Comparison of ENCODE assay signal across 10 cellular contexts in the genomic region with DNA sequence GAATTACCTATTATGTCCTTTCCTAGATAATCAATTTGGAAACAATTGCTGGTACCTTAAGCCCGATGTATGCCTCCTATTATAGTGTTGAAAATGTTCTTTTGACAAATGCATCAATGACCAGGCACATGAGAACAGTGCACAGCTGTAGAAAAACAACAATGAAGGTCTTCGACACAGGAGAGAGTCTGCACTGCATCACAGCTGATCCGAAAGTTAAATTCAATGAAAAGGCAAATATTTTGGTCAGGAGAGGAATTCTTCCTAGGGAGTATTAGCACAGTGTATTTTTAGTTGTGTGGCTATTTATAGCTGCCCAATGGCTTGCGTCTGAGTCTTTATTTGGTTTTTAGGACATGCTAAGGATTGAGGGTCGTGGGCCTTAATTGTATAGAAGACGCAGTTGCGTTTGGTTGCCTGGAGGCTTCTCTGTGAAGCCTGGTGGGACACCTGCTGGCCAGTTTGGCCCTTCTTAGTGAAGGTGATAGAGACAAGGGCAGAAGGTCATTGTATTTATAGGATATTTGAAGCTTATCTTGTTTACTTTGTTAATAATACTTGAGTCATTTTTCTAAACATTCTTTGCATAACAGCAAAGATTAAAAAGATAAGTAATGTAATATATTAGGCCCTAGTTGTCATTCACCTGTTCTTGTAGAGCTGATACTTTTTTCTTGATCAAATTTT.
A peak's percentile ranks its signal among the peaks of the same experiment; 100 is the strongest.
DNase-seq lines count a peak whose midpoint lies in the region; ATAC-seq and TF ChIP-seq lines count a peak whose summit lies in the region.
"Had no signal": no experiment of that assay in that cellular context is flagged by ENCODE, and none has a peak within 500 bp of the region (broad histone marks: within the 10 kb centered on the region; RNA-seq: fewer than 3 reads in every experiment).

No MANE protein-coding gene starts in this region.

- H3K36me3 ChIP-seq in mammary epithelial cell (ENCODE audit: insufficient read depth, low read length) (no peaks in the 10 kb centered on the region), heart right ventricle (no peaks in the 10 kb centered on the region), transverse colon (no peaks in the 10 kb centered on the region)

- H2AFZ ChIP-seq in mammary epithelial cell (ENCODE audit: low read depth, low read length), result no peak overlapping the region

- no TSS peak for BruUV-seq in MCF 10A (replicated peaks; lab: Mats Ljungman, UMichigan)
- BruUV-seq in mammary epithelial cell (replicated peaks; lab: Mats Ljungman, UMichigan), result no TSS peak

- DNase-seq in MCF 10A (ENCODE audit: unreplicated experiment), result peak; percentile 22
- DNase-seq in mammary epithelial cell, result no peak
- DNase-seq in SHP77 treated with DMSO at 0.1 percent for 48 hours (lab: John Stamatoyannopoulos, UW), result peak; percentile 23
- peak; percentile 23 to 29 for DNase-seq in heart right ventricle
- DNase-seq in transverse colon, result peak; percentile 16
- DNase-seq in activated naive CD4-positive, alpha-beta T cell treated with anti-CD3 and anti-CD28 coated beads, Interleukin-2, amount 50 U/mL, for 16 hours, result no peak
- no peak for DNase-seq in activated CD4-positive, alpha-beta T cell treated with anti-CD3 and anti-CD28 coated beads, Interleukin-2, amount 50 U/mL, for 1 hour
- no peak for DNase-seq in NCI-H2196 (lab: John Stamatoyannopoulos, UW; ENCODE audit: unreplicated experiment)
- DNase-seq: NCI-H1048 had no signal

- peak; percentile 27 for TF ChIP-seq CTCF in MCF 10A (IDR thresholded peaks at IDR 0.05; ENCODE audit: unreplicated experiment)
- peak in 1 of 2 donors; percentile 27 for TF ChIP-seq CTCF in mammary epithelial cell (conservative IDR thresholded peaks at IDR 0.05 in 1 of 2, IDR thresholded peaks at IDR 0.05 in 1 of 2; ENCODE audit: extremely low read depth in 1 of 2, insufficient read depth in 1 of 2, low read depth in 1 of 2, low read length in 2 of 2)
- TF ChIP-seq CTCF in heart right ventricle (IDR thresholded peaks at IDR 0.05), result peak; percentile 10 to 70 (median 47)
- TF ChIP-seq CTCF in transverse colon (IDR thresholded peaks at IDR 0.05), result peak in 4 of 5 experiments; percentile 20 to 26 (median 24)

- no peak overlapping the region for H3K9ac ChIP-seq in mammary epithelial cell (ENCODE audit: insufficient read depth, low read length)

- H3K9me3 Mint-ChIP-seq in MCF 10A (ENCODE audit: unreplicated experiment), result no peaks in the 10 kb centered on the region

- no peaks in the 10 kb centered on the region for H3K27me3 ChIP-seq in mammary epithelial cell (ENCODE audit: insufficient read depth, low read length)
- H3K27me3 ChIP-seq in heart right ventricle, result no peaks in the 10 kb centered on the region
- H3K27me3 ChIP-seq in transverse colon, result no peaks in the 10 kb centered on the region

- in situ Hi-C loops in mammary epithelial cell (cut with MboI; ENCODE audit: low sequenced_read_pairs in 2 of 2), result no loop called here
- in situ Hi-C loops in transverse colon (cut with MboI; ENCODE audit: low pct_ligation_motif_present in 1 of 4, low pct_unique_long_range_greater_than_20kb in 1 of 4, low sequenced_read_pairs in 3 of 4), result no loop called here

- H3K4me1 Mint-ChIP-seq in MCF 10A (ENCODE audit: insufficient read depth, unreplicated experiment), result no peaks in the 10 kb centered on the region

- peak in 7 of 8 donors; percentile 58 to 82 (median 70) for ATAC-seq in heart right ventricle

- TF ChIP-seq EP300 in transverse colon (IDR thresholded peaks at IDR 0.05; ENCODE audit: low read depth), result no peak

- H3K9me3 ChIP-seq in mammary epithelial cell (replicated peaks; ENCODE audit: insufficient read depth, low read length) (no peaks in the 10 kb centered on the region), heart right ventricle (peaks cover 0 to 31% (median 23%) of the 10 kb centered on the region in 11 donors), transverse colon (peaks cover 0 to 8% of the 10 kb centered on the region in 2 donors)

- peaks cover 99% of the 10 kb centered on the region for H3K79me2 ChIP-seq in mammary epithelial cell (ENCODE audit: insufficient read depth, low read length)

- POLR2A ChIA-PET in MCF 10A (lab: Yijun Ruan, JAX), result no interaction called here

- no peak for TF ChIP-seq POLR2A in transverse colon (IDR thresholded peaks at IDR 0.05)

- no peaks in the 10 kb centered on the region for H3K27me3 Mint-ChIP-seq in MCF 10A (ENCODE audit: insufficient read depth, unreplicated experiment)
- H3K27me3 Mint-ChIP-seq: dendritic cell treated with granulocyte-macrophage colony-stimulating factor and Interleukin-4, amounts not matched to agents 40 ng/mL and 50 ng/mL, for 4 days had no signal

- no peak overlapping the region for H3K4me2 ChIP-seq in mammary epithelial cell (ENCODE audit: insufficient read depth, low read depth, low read length)

- H3K4me3 ChIP-seq in mammary epithelial cell (replicated peaks in 1 of 3; ENCODE audit: insufficient read depth in 1 of 3, low read depth in 2 of 3, low read length in 3 of 3) (no peak overlapping the region), heart right ventricle (no peak overlapping the region), transverse colon (no peak overlapping the region)

- H3K36me3 Mint-ChIP-seq in MCF 10A (ENCODE audit: insufficient read depth, unreplicated experiment), result no peaks in the 10 kb centered on the region

- no peak overlapping the region for H3K4me3 Mint-ChIP-seq in MCF 10A (ENCODE audit: unreplicated experiment)
- H3K4me3 Mint-ChIP-seq: dendritic cell treated with granulocyte-macrophage colony-stimulating factor and Interleukin-4, amounts not matched to agents 40 ng/mL and 50 ng/mL, for 4 days had no signal

- intact Hi-C loops in MCF 10A (cut with micrococcal nuclease), result loop anchor here (1.0 kb wide), 1 partner anchor 535 kb away; no protein-coding TSS in a partner anchor
- intact Hi-C loops in mammary epithelial cell (cut with micrococcal nuclease), result no loop called here
- intact Hi-C loops in heart right ventricle (cut with DNase I), result no loop called here
- intact Hi-C loops in transverse colon (cut with DNase I; ENCODE audit: low total_unique reads), result no loop called here

- dilution Hi-C loops in mammary epithelial cell (cut with HindIII; ENCODE audit: low sequenced_read_pairs), result no loop called here

- WGBS in mammary epithelial cell (ENCODE audit: low coverage, missing lambda C conversion rate), result 95% methylated on average over 6 of the region's 7 CpGs
- 37 to 46% methylated on average over 7 of the region's 7 CpGs for WGBS in heart right ventricle, 2 donors
- 63 to 100% methylated on average over 1 to 7 of the region's 7 CpGs for WGBS in transverse colon (ENCODE audit: low coverage in 1 of 2), 2 donors

- CTCF ChIA-PET in MCF 10A (lab: Yijun Ruan, JAX), result interaction anchor here (0.7 to 1.8 kb wide), 7 partner anchors 14 to 520 kb away, joined by 3 to 7 read pairs (median 3); no protein-coding TSS in a partner anchor
- CTCF ChIA-PET in mammary epithelial cell (lab: Charles Lee; ENCODE audit: low non-redundant PET), result interaction anchor here (0.6 kb wide), 1 partner anchor 41 kb away, joined by 3 read pairs; no protein-coding TSS in a partner anchor

- H3K27ac Mint-ChIP-seq in MCF 10A (ENCODE audit: low read depth, unreplicated experiment), result no peak overlapping the region
- H3K27ac Mint-ChIP-seq: dendritic cell treated with granulocyte-macrophage colony-stimulating factor and Interleukin-4, amounts not matched to agents 40 ng/mL and 50 ng/mL, for 4 days had no signal

- peaks cover 15% of the 10 kb centered on the region for H4K20me1 ChIP-seq in mammary epithelial cell (ENCODE audit: insufficient read depth, low read length)

- no peak overlapping the region for H3K27ac ChIP-seq in mammary epithelial cell (ENCODE audit: insufficient read depth, low read depth, low read length)
- peak overlapping the region in 5 of 10 donors; percentile 5 to 45 (median 36) for H3K27ac ChIP-seq in heart right ventricle
- no peak overlapping the region for H3K27ac ChIP-seq in transverse colon

- H3K4me1 ChIP-seq in mammary epithelial cell (ENCODE audit: insufficient read depth, low read length) (no peaks in the 10 kb centered on the region), heart right ventricle (peaks cover 0 to 29% (median 16%) of the 10 kb centered on the region in 9 donors), transverse colon (peaks cover 0 to 21% (median 4%) of the 10 kb centered on the region in 4 donors)

Comparison
In these comparisons a context has a peak if more than half of its experiments do, and no peak if none do; other contexts are left out.
1. DNase-seq: peak in MCF 10A (single experiment), SHP77 treated with DMSO at 0.1 percent for 48 hours (single experiment), heart right ventricle (2 of 2) and transverse colon (single experiment); none in mammary epithelial cell (single experiment), activated naive CD4-positive, alpha-beta T cell treated with anti-CD3 and anti-CD28 coated beads, Interleukin-2, amount 50 U/mL, for 16 hours (single experiment), activated CD4-positive, alpha-beta T cell treated with anti-CD3 and anti-CD28 coated beads, Interleukin-2, amount 50 U/mL, for 1 hour (single experiment) and NCI-H2196 (single experiment).